ENCODE assay signal across 8 cellular contexts in the genomic region with DNA sequence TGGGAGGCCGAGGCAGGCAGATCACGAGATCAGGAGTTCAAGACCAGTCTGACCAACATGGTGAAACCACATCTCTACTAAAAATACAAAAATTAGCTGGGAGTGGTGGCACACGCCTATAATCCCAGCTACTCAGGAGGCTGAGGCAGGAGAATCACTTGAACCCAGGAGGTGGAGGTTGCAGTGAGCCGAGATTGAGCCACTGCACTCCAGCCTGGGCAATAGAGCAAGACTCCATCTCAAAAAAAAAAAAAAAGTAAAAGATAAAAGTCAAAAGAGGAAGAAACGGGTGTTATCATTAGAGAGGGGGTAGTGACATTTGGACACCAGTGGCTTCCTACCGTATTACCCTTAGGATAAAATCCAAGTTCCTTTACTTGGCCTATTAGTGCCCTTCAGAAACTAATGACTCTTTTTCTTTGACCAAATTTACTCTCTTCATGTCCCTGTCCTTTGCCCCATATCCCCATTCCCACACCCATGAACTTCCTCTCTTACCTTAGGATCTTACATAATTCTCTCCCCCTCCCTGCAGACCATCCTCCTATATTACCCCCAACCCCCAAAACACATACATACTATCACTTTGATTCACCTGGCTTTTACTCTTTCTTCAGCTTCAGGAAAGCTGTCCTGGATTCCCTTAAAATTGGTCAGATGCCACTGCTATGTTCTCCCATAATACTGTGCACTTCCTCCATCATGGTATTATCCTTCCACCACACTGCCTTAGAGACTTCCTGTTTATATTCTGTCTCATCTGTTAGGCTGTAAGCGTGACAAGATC. TPM values are rescaled to one million over a fixed set of nuclear protein-coding genes. Genes with fewer than 3 reads are reported as not detected.
DNase-seq lines count a peak whose midpoint lies in the region; ATAC-seq, FAIRE-seq and TF ChIP-seq lines count a peak whose summit lies in the region.
"Not testable (repeated sequence)": the region's sequence is repeated elsewhere in the genome, so short reads cannot be mapped to it uniquely, and the experiment has no call there.

No MANE protein-coding gene starts in this region.

- POLR2A ChIA-PET in CD8-positive, alpha-beta T cell (lab: Charles Lee); K562 (lab: Yijun Ruan, JAX): not testable (repeated sequence)
- POLR2A ChIA-PET in activated CD8-positive, alpha-beta T cell treated with anti-CD3 and anti-CD28 coated beads, Interleukin-2, amount 10 ng/mL, durations not matched to agents 7 days and 5 days (lab: Charles Lee) = interaction anchor here (0.6 kb wide), 1 partner anchor 339 kb away, joined by 3 read pairs; no protein-coding TSS in a partner anchor

- peak overlapping the region in 1 of 2 experiments; percentile 23; a peak in 1 of 4 replicates for H3K9ac ChIP-seq in K562 (ENCODE audit: insufficient read depth in 1 of 2, low read depth in 2 of 2, low read length in 2 of 2)

- not testable (repeated sequence) for BruUV-seq in K562 (replicated peaks; lab: Mats Ljungman, UMichigan)

- H3K27me3 Mint-ChIP-seq in CD8-positive, alpha-beta T cell (ENCODE audit: low read depth); activated CD8-positive, alpha-beta T cell treated with anti-CD3 and anti-CD28 coated beads, Interleukin-2, amount 10 ng/mL, durations not matched to agents 7 days and 5 days (ENCODE audit: low read depth); glutamatergic neuron (ENCODE audit: unreplicated experiment); natural killer cell treated with Interleukin-12 subunit alpha and Interleukin-12 subunit beta and Interleukin-15 and Interleukin-18, amount 100 ng/mL, for 72 hours: not testable (repeated sequence)

- H3K4me2 ChIP-seq in K562 (ENCODE audit: insufficient read depth, low read length) = peak overlapping the region; percentile 64

- intact Hi-C loops in CD8-positive, alpha-beta T cell (cut with DNase I, micrococcal nuclease) = loop anchor here in 1 of 2 experiments (5.0 to 10.0 kb wide), 2 partner anchors 653 to 1110 kb away; partner anchors contain the start of gene ACYP2
- intact Hi-C loops in K562 (cut with micrococcal nuclease) = not testable (repeated sequence)

- in situ Hi-C loops in K562 (cut with MboI) = not testable (repeated sequence)

- not testable (repeated sequence) for TF ChIP-seq POLR2A in K562 (conservative IDR thresholded peaks at IDR 0.05); tibial nerve (IDR thresholded peaks at IDR 0.05)

- H3K4me1 ChIP-seq in CD8-positive, alpha-beta T cell (ENCODE audit: insufficient read depth, low read length) = peaks cover 23% of the 10 kb centered on the region
- H3K4me1 ChIP-seq in K562 (replicated peaks in 1 of 2; ENCODE audit: control insufficient read depth in 2 of 2, insufficient read depth in 2 of 2, low read length in 2 of 2) = peaks cover 21 to 46% of the 10 kb centered on the region in 2 experiments
- H3K4me1 ChIP-seq in tibial nerve = peaks cover 0 to 11% (median 9%) of the 10 kb centered on the region in 4 donors

- H4K20me1 ChIP-seq in K562 (replicated peaks; ENCODE audit: control insufficient read depth, insufficient read depth, low read length) = not testable (repeated sequence)

- TF ChIP-seq RAD21 in K562 (CRISPR knock-in tag; conservative IDR thresholded peaks at IDR 0.05 in 1 of 2, IDR thresholded peaks at IDR 0.05 in 1 of 2) = not testable (repeated sequence)

- H3K36me3 Mint-ChIP-seq in CD8-positive, alpha-beta T cell; glutamatergic neuron (ENCODE audit: unreplicated experiment); natural killer cell treated with Interleukin-12 subunit alpha and Interleukin-12 subunit beta and Interleukin-15 and Interleukin-18, amount 100 ng/mL, for 72 hours: not testable (repeated sequence)
- H3K36me3 Mint-ChIP-seq in activated CD8-positive, alpha-beta T cell treated with anti-CD3 and anti-CD28 coated beads, Interleukin-2, amount 10 ng/mL, durations not matched to agents 7 days and 5 days (ENCODE audit: low read depth) = peaks cover 23% of the 10 kb centered on the region

- H3K27ac Mint-ChIP-seq in CD8-positive, alpha-beta T cell = peak overlapping the region; percentile 89
- peak overlapping the region; percentile 84 for H3K27ac Mint-ChIP-seq in activated CD8-positive, alpha-beta T cell treated with anti-CD3 and anti-CD28 coated beads, Interleukin-2, amount 10 ng/mL, durations not matched to agents 7 days and 5 days
- peak overlapping the region; percentile 76 for H3K27ac Mint-ChIP-seq in glutamatergic neuron (ENCODE audit: unreplicated experiment)
- H3K27ac Mint-ChIP-seq in natural killer cell treated with Interleukin-12 subunit alpha and Interleukin-12 subunit beta and Interleukin-15 and Interleukin-18, amount 100 ng/mL, for 72 hours = peak overlapping the region; percentile 31 to 47

- CTCF ChIA-PET in CD8-positive, alpha-beta T cell (lab: Charles Lee) = interaction anchor here (0.6 kb wide), 1 partner anchor 33 kb away, joined by 3 read pairs; no protein-coding TSS in a partner anchor
- CTCF ChIA-PET in activated CD8-positive, alpha-beta T cell treated with anti-CD3 and anti-CD28 coated beads, Interleukin-2, amount 10 ng/mL, durations not matched to agents 7 days and 5 days (lab: Charles Lee); K562 (lab: Yijun Ruan, JAX; ENCODE audit: low intra/inter-chr PET ratio): not testable (repeated sequence)

- H2AFZ ChIP-seq in K562 (ENCODE audit: low read depth, low read length) = peak overlapping the region; percentile 66

- not testable (repeated sequence) for ATAC-seq in CD8-positive, alpha-beta T cell; activated CD8-positive, alpha-beta T cell treated with anti-CD3 and anti-CD28 coated beads, Interleukin-2, amount 10 ng/mL, durations not matched to agents 7 days and 5 days; K562; natural killer cell treated with Interleukin-12 subunit alpha and Interleukin-12 subunit beta and Interleukin-15 and Interleukin-18, amount 100 ng/mL, for 72 hours

- peak overlapping the region; percentile 54 for H3K4me3 Mint-ChIP-seq in CD8-positive, alpha-beta T cell
- H3K4me3 Mint-ChIP-seq in activated CD8-positive, alpha-beta T cell treated with anti-CD3 and anti-CD28 coated beads, Interleukin-2, amount 10 ng/mL, durations not matched to agents 7 days and 5 days = peak overlapping the region; percentile 1
- H3K4me3 Mint-ChIP-seq in glutamatergic neuron (ENCODE audit: unreplicated experiment) = peak overlapping the region; percentile 9
- H3K4me3 Mint-ChIP-seq in natural killer cell treated with Interleukin-12 subunit alpha and Interleukin-12 subunit beta and Interleukin-15 and Interleukin-18, amount 100 ng/mL, for 72 hours = peak overlapping the region; percentile 13

- not testable (repeated sequence) for H3K27ac ChIP-seq in CD8-positive, alpha-beta T cell (ENCODE audit: low read depth, low read length)
- H3K27ac ChIP-seq in K562 (ENCODE audit: extremely low read depth, low read depth, low read length) (peak overlapping the region; percentile 57), tibial nerve (peak overlapping the region in 3 of 4 donors; percentile 22 to 56 (median 50))

- H3K79me2 ChIP-seq in K562 (ENCODE audit: control insufficient read depth, insufficient read depth, low read length) = peaks cover 42% of the 10 kb centered on the region

- WGBS in K562 (ENCODE audit: insufficient coverage, low coverage, missing lambda C conversion rate) = 20% methylated on average over 6 of the region's 7 CpGs
- WGBS in tibial nerve, 2 donors = 80 to 83% methylated on average over 7 of the region's 7 CpGs

- not testable (repeated sequence) for H3K9me3 ChIP-seq in CD8-positive, alpha-beta T cell (ENCODE audit: low read length); K562 (replicated peaks; ENCODE audit: control insufficient read depth, insufficient read depth, low read depth, low read length); tibial nerve

- not testable (repeated sequence) for H3K4me3 ChIP-seq in CD8-positive, alpha-beta T cell (ENCODE audit: low read depth, low read length); K562; tibial nerve

- not testable (repeated sequence) for H3K27me3 ChIP-seq in CD8-positive, alpha-beta T cell (ENCODE audit: insufficient read depth, low read length); K562 (ENCODE audit: control insufficient read depth in 2 of 2, insufficient read depth in 2 of 2, low read length in 2 of 2); tibial nerve

- H3K9me3 Mint-ChIP-seq in CD8-positive, alpha-beta T cell; activated CD8-positive, alpha-beta T cell treated with anti-CD3 and anti-CD28 coated beads, Interleukin-2, amount 10 ng/mL, durations not matched to agents 7 days and 5 days (ENCODE audit: insufficient read depth); natural killer cell treated with Interleukin-12 subunit alpha and Interleukin-12 subunit beta and Interleukin-15 and Interleukin-18, amount 100 ng/mL, for 72 hours: not testable (repeated sequence)
- peaks cover 11% of the 10 kb centered on the region for H3K9me3 Mint-ChIP-seq in glutamatergic neuron (ENCODE audit: unreplicated experiment)

- DNase-seq in CD8-positive, alpha-beta T cell; activated CD8-positive, alpha-beta T cell treated with anti-CD3 and anti-CD28 coated beads, Interleukin-2, amount 10 ng/mL, durations not matched to agents 7 days and 5 days; glutamatergic neuron; natural killer cell treated with Interleukin-12 subunit alpha and Interleukin-12 subunit beta and Interleukin-15 and Interleukin-18, amount 100 ng/mL, for 72 hours (ENCODE audit: low spot score); tibial nerve (ENCODE audit: low spot score in 2 of 2): not testable (repeated sequence)
- peak; percentile 15 for DNase-seq in M059J (ENCODE audit: low read depth)
- peak; percentile 73 for DNase-seq in SKM-1 treated with dmso at 0.1 percent for 144 hours (lab: John Stamatoyannopoulos, UW; ENCODE audit: unreplicated experiment)
- peak in 1 of 4 experiments; percentile 13 for DNase-seq in K562 (ENCODE audit: extremely low read depth in 1 of 4, low spot score in 3 of 4)

- H3K36me3 ChIP-seq in CD8-positive, alpha-beta T cell (ENCODE audit: insufficient read depth, low read length); K562 (ENCODE audit: control insufficient read depth, insufficient read depth, low read length); tibial nerve: not testable (repeated sequence)

- H3K9me1 ChIP-seq in K562 (ENCODE audit: control insufficient read depth, insufficient read depth, low read length) = not testable (repeated sequence)

- not testable (repeated sequence) for TF ChIP-seq CTCF in CD8-positive, alpha-beta T cell (IDR thresholded peaks at IDR 0.05); K562 (IDR thresholded peaks at IDR 0.05 in 2 of 3, conservative IDR thresholded peaks at IDR 0.05 in 1 of 3; ENCODE audit: insufficient read depth in 2 of 3, low read depth in 1 of 3, low read length in 3 of 3); glutamatergic neuron (IDR thresholded peaks at IDR 0.05; ENCODE audit: partially characterized antibody, unreplicated experiment)
- peak in 1 of 5 experiments; percentile 9 for TF ChIP-seq CTCF in tibial nerve (IDR thresholded peaks at IDR 0.05)

- not testable (repeated sequence) for FAIRE-seq in K562 (lab: Jason Lieb, UNC)

- peaks cover 48% of the 10 kb centered on the region for H3K4me1 Mint-ChIP-seq in CD8-positive, alpha-beta T cell (ENCODE audit: low read depth)
- peaks cover 45% of the 10 kb centered on the region for H3K4me1 Mint-ChIP-seq in activated CD8-positive, alpha-beta T cell treated with anti-CD3 and anti-CD28 coated beads, Interleukin-2, amount 10 ng/mL, durations not matched to agents 7 days and 5 days (ENCODE audit: low read depth)
- H3K4me1 Mint-ChIP-seq in glutamatergic neuron (ENCODE audit: low read depth, unreplicated experiment) = peaks cover 22% of the 10 kb centered on the region
- peaks cover 33 to 35% of the 10 kb centered on the region in 2 donors for H3K4me1 Mint-ChIP-seq in natural killer cell treated with Interleukin-12 subunit alpha and Interleukin-12 subunit beta and Interleukin-15 and Interleukin-18, amount 100 ng/mL, for 72 hours (ENCODE audit: low read depth in 2 of 2)

- TF ChIP-seq EP300 in K562 (IDR thresholded peaks at IDR 0.05; ENCODE audit: low read length); tibial nerve (IDR thresholded peaks at IDR 0.05): not testable (repeated sequence)

RNA-seq across cellular contexts. Expression of gene CLHC1, which starts 4.5 kb away (rescaled TPM):
- 1 to 10 TPM; 2.2 to 2.3 TPM for total RNA-seq in CD8-positive, alpha-beta T cell
- total RNA-seq in M059J (2014; rRNA removed; shearing (Covaris generic)) = 1.2 and 3.9 TPM in 2 replicates
- 1 to 10 TPM; 6.3 to 8.5 TPM for total RNA-seq in activated CD8-positive, alpha-beta T cell treated with anti-CD3 and anti-CD28 coated beads, Interleukin-2, amount 10 ng/mL, durations not matched to agents 7 days and 5 days
- total RNA-seq in K562 (2011; cell fraction: chromatin; rRNA removed; ENCODE audit: low replicate concordance) = 28.4 and 58.9 TPM in 2 replicates
- 14.8 and 18.8 TPM in 2 replicates for total RNA-seq in K562 (2011; cell fraction: nucleolus; rRNA removed)
- total RNA-seq in K562 (2011; cell fraction: nucleoplasm; rRNA removed) = 26.7 and 42.7 TPM in 2 replicates
- total RNA-seq in K562 (2014; rRNA removed) (6.5 and 8.5 TPM in 2 replicates), K562 (2014; rRNA removed; fragmentation: Illumina TruSeq; extraction: Trizol) (14.3 and 14.5 TPM in 2 replicates), K562 (2015; rRNA removed; fragmentation: Illumina TruSeq; extraction: Trizol) (9.0 and 11.0 TPM in 2 replicates), K562 (2021) (6.1 and 8.6 TPM in 2 replicates), glutamatergic neuron (ENCODE audit: unreplicated experiment) (19.8 TPM), tibial nerve (10 to 100 TPM in 2 of 4 donors, 1 to 10 TPM in 2; 1.7 to 15.6 (median 9.9) TPM)
- polyA plus RNA-seq in K562 (2011; rRNA removed) (11.7 and 13.3 TPM in 2 replicates), K562 (2014; fragmentation: Illumina TruSeq; extraction: Trizol) (5.1 and 5.9 TPM in 2 replicates), K562 (2014; fragmentation: Nextera tagmentation; extraction: Ambion mirVana) (1 to 10 TPM; 3.7 to 4.6 TPM), K562 (2014; rRNA removed) (10.4 and 12.9 TPM in 2 replicates)
- polyA plus RNA-seq in K562 (2011; cell fraction: cytosol; rRNA removed) = 0.79 and 3.4 TPM in 2 replicates
- polyA plus RNA-seq in K562 (2011; cell fraction: nucleus; rRNA removed) = 15.8 and 17.1 TPM in 2 replicates
- 5.0 and 10.8 TPM in 2 replicates for polyA plus RNA-seq in K562 (2012)
- 13.6 and 19.5 TPM in 2 replicates for polyA minus RNA-seq in K562 (2011; rRNA and poly(A)+ RNA removed)
- 3.7 and 5.2 TPM in 2 replicates for polyA minus RNA-seq in K562 (2011; cell fraction: cytosol; rRNA and poly(A)+ RNA removed)
- polyA minus RNA-seq in K562 (2011; cell fraction: nucleus; rRNA and poly(A)+ RNA removed) = 16.2 and 28.9 TPM in 2 replicates
- 10 to 100 TPM in 1 of 2 donors, 1 to 10 TPM in 1; 9.7 to 13.1 TPM for total RNA-seq in natural killer cell treated with Interleukin-12 subunit alpha and Interleukin-12 subunit beta and Interleukin-15 and Interleukin-18, amount 100 ng/mL, for 72 hours

RNA-seq across cellular contexts. Expression of gene RPS27A, which starts 4.9 kb away (rescaled TPM):
- total RNA-seq in CD8-positive, alpha-beta T cell = 1,000 to 10,000 TPM; 2,135 to 2,231 TPM
- total RNA-seq in M059J (2014; rRNA removed; shearing (Covaris generic)) = 1,237 and 1,604 TPM in 2 replicates
- total RNA-seq in activated CD8-positive, alpha-beta T cell treated with anti-CD3 and anti-CD28 coated beads, Interleukin-2, amount 10 ng/mL, durations not matched to agents 7 days and 5 days = 100 to 1,000 TPM; 889 to 959 TPM
- 331 and 344 TPM in 2 replicates for total RNA-seq in K562 (2011; cell fraction: chromatin; rRNA removed; ENCODE audit: low replicate concordance)
- total RNA-seq in K562 (2011; cell fraction: nucleolus; rRNA removed) = 339 and 368 TPM in 2 replicates
- 601 and 1,012 TPM in 2 replicates for total RNA-seq in K562 (2011; cell fraction: nucleoplasm; rRNA removed)
- total RNA-seq in K562 (2014; rRNA removed) (1,654 and 1,685 TPM in 2 replicates), K562 (2014; rRNA removed; fragmentation: Illumina TruSeq; extraction: Trizol) (3,037 and 3,271 TPM in 2 replicates), K562 (2015; rRNA removed; fragmentation: Illumina TruSeq; extraction: Trizol) (2,063 and 2,242 TPM in 2 replicates), K562 (2021) (1,392 and 1,538 TPM in 2 replicates), glutamatergic neuron (ENCODE audit: unreplicated experiment) (437 TPM), tibial nerve (1,000 to 10,000 TPM in 3 of 4 donors, 100 to 1,000 TPM in 1; 798 to 1,730 (median 1,241) TPM)
- polyA plus RNA-seq in K562 (2011; rRNA removed) (3,088 and 3,282 TPM in 2 replicates), K562 (2014; fragmentation: Illumina TruSeq; extraction: Trizol) (1,383 and 1,726 TPM in 2 replicates), K562 (2014; fragmentation: Nextera tagmentation; extraction: Ambion mirVana) (1,000 to 10,000 TPM; 2,423 to 2,945 TPM), K562 (2014; rRNA removed) (2,195 and 2,258 TPM in 2 replicates)
- polyA plus RNA-seq in K562 (2011; cell fraction: cytosol; rRNA removed) = 748 and 1,744 TPM in 2 replicates
- 371 and 883 TPM in 2 replicates for polyA plus RNA-seq in K562 (2011; cell fraction: nucleus; rRNA removed)
- polyA plus RNA-seq in K562 (2012) = 2,166 and 2,345 TPM in 2 replicates
- polyA minus RNA-seq in K562 (2011; rRNA and poly(A)+ RNA removed) = 1,049 and 1,123 TPM in 2 replicates
- 396 and 500 TPM in 2 replicates for polyA minus RNA-seq in K562 (2011; cell fraction: cytosol; rRNA and poly(A)+ RNA removed)
- 165 and 328 TPM in 2 replicates for polyA minus RNA-seq in K562 (2011; cell fraction: nucleus; rRNA and poly(A)+ RNA removed)
- total RNA-seq in natural killer cell treated with Interleukin-12 subunit alpha and Interleukin-12 subunit beta and Interleukin-15 and Interleukin-18, amount 100 ng/mL, for 72 hours = 100 to 1,000 TPM; 746 to 804 TPM

RNA-seq across cellular contexts. Expression of gene MTIF2, which starts 41.4 kb away (rescaled TPM):
- 10 to 100 TPM; 12.2 to 14.4 TPM for total RNA-seq in CD8-positive, alpha-beta T cell
- 18.4 and 24.7 TPM in 2 replicates for total RNA-seq in M059J (2014; rRNA removed; shearing (Covaris generic))
- total RNA-seq in activated CD8-positive, alpha-beta T cell treated with anti-CD3 and anti-CD28 coated beads, Interleukin-2, amount 10 ng/mL, durations not matched to agents 7 days and 5 days = 10 to 100 TPM; 26.1 to 28.5 TPM
- total RNA-seq in K562 (2011; cell fraction: chromatin; rRNA removed; ENCODE audit: low replicate concordance) = 77.7 and 94.9 TPM in 2 replicates
- total RNA-seq in K562 (2011; cell fraction: nucleolus; rRNA removed) = 52.8 and 62.7 TPM in 2 replicates
- 67.3 and 69.7 TPM in 2 replicates for total RNA-seq in K562 (2011; cell fraction: nucleoplasm; rRNA removed)
- total RNA-seq in K562 (2014; rRNA removed) (85.1 and 105 TPM in 2 replicates), K562 (2014; rRNA removed; fragmentation: Illumina TruSeq; extraction: Trizol) (141 and 163 TPM in 2 replicates), K562 (2015; rRNA removed; fragmentation: Illumina TruSeq; extraction: Trizol) (133 and 143 TPM in 2 replicates), K562 (2021) (81.1 and 84.5 TPM in 2 replicates), glutamatergic neuron (ENCODE audit: unreplicated experiment) (25.2 TPM), tibial nerve (10 to 100 TPM; 11.8 to 31.9 (median 18.0) TPM)
- polyA plus RNA-seq in K562 (2011; rRNA removed) (71.9 and 77.3 TPM in 2 replicates), K562 (2014; fragmentation: Illumina TruSeq; extraction: Trizol) (104 and 115 TPM in 2 replicates), K562 (2014; fragmentation: Nextera tagmentation; extraction: Ambion mirVana) (100 to 1,000 TPM in 1 of 2 experiments, 10 to 100 TPM in 1; 58.7 to 106 TPM), K562 (2014; rRNA removed) (83.3 and 88.5 TPM in 2 replicates)
- 20.9 and 27.8 TPM in 2 replicates for polyA plus RNA-seq in K562 (2011; cell fraction: cytosol; rRNA removed)
- polyA plus RNA-seq in K562 (2011; cell fraction: nucleus; rRNA removed) = 34.0 and 45.2 TPM in 2 replicates
- 65.0 and 79.3 TPM in 2 replicates for polyA plus RNA-seq in K562 (2012)
- 156 and 157 TPM in 2 replicates for polyA minus RNA-seq in K562 (2011; rRNA and poly(A)+ RNA removed)
- polyA minus RNA-seq in K562 (2011; cell fraction: cytosol; rRNA and poly(A)+ RNA removed) = 39.6 and 51.8 TPM in 2 replicates
- 56.7 and 88.5 TPM in 2 replicates for polyA minus RNA-seq in K562 (2011; cell fraction: nucleus; rRNA and poly(A)+ RNA removed)
- total RNA-seq in natural killer cell treated with Interleukin-12 subunit alpha and Interleukin-12 subunit beta and Interleukin-15 and Interleukin-18, amount 100 ng/mL, for 72 hours = 10 to 100 TPM; 33.9 to 39.4 TPM

Comparison
In these comparisons a context has a peak if more than half of its experiments do, and no peak if none do; other contexts are left out.
1. H3K27ac Mint-ChIP-seq: peak in every context shown above with its lines; median percentile 89 in CD8-positive, alpha-beta T cell; 84 in activated CD8-positive, alpha-beta T cell treated with anti-CD3 and anti-CD28 coated beads, Interleukin-2, amount 10 ng/mL, durations not matched to agents 7 days and 5 days; 76 in glutamatergic neuron; 39 in natural killer cell treated with Interleukin-12 subunit alpha and Interleukin-12 subunit beta and Interleukin-15 and Interleukin-18, amount 100 ng/mL, for 72 hours.
2. H3K4me3 Mint-ChIP-seq: peak in every context shown above with its lines; median percentile 54 in CD8-positive, alpha-beta T cell; 13 in natural killer cell treated with Interleukin-12 subunit alpha and Interleukin-12 subunit beta and Interleukin-15 and Interleukin-18, amount 100 ng/mL, for 72 hours; 9 in glutamatergic neuron; 1 in activated CD8-positive, alpha-beta T cell treated with anti-CD3 and anti-CD28 coated beads, Interleukin-2, amount 10 ng/mL, durations not matched to agents 7 days and 5 days.